ENCODE assay signal across 13 cellular contexts in genomic region chr9:90064248-90064647, GRCh38.
"Had no signal": no experiment of that assay in that cellular context is flagged by ENCODE, and none has a peak within 500 bp of the region (broad histone marks: within the 10 kb centered on the region; RNA-seq: fewer than 3 reads in every experiment).

No MANE protein-coding gene starts in this region.

- H3K27me3 ChIP-seq: gastroesophageal sphincter, heart right ventricle had no signal

- H3K27ac ChIP-seq: gastroesophageal sphincter, heart right ventricle had no signal

- H3K9me3 ChIP-seq: gastroesophageal sphincter, heart right ventricle had no signal

- H3K4me3 ChIP-seq: gastroesophageal sphincter, heart right ventricle, lung had no signal

- H3K36me3 ChIP-seq: gastroesophageal sphincter, heart right ventricle had no signal

- DNase-seq: activated CD4-positive, alpha-beta T cell treated with anti-CD3 and anti-CD28 coated beads, Interleukin-2, amount 50 U/mL, for 4 hours; activated CD4-positive, CD25-positive, alpha-beta regulatory T cell treated with anti-CD3 and anti-CD28 coated beads, Interleukin-2, amount 50 U/mL, for 72 hours; activated gamma-delta T cell; activated T-cell treated with anti-CD3 and anti-CD28 coated beads, Interleukin-2, amount 50 U/mL, for 72 hours; cerebellar nuclear complex; effector CD4-positive, alpha-beta T cell; heart right ventricle; immature natural killer cell; occipital lobe; stimulated activated CD4-positive, alpha-beta T cell treated with anti-CD3 and anti-CD28 coated beads, Interleukin-2, amount 100 ng/mL, for 24 hours; trophoblast cell had no signal

- ATAC-seq: activated T-cell treated with anti-CD3 and anti-CD28 coated beads, Interleukin-2, amount 50 U/mL, for 72 hours; gastroesophageal sphincter; heart right ventricle had no signal

- H3K4me1 ChIP-seq: heart right ventricle had no signal
